In the genomic region with DNA sequence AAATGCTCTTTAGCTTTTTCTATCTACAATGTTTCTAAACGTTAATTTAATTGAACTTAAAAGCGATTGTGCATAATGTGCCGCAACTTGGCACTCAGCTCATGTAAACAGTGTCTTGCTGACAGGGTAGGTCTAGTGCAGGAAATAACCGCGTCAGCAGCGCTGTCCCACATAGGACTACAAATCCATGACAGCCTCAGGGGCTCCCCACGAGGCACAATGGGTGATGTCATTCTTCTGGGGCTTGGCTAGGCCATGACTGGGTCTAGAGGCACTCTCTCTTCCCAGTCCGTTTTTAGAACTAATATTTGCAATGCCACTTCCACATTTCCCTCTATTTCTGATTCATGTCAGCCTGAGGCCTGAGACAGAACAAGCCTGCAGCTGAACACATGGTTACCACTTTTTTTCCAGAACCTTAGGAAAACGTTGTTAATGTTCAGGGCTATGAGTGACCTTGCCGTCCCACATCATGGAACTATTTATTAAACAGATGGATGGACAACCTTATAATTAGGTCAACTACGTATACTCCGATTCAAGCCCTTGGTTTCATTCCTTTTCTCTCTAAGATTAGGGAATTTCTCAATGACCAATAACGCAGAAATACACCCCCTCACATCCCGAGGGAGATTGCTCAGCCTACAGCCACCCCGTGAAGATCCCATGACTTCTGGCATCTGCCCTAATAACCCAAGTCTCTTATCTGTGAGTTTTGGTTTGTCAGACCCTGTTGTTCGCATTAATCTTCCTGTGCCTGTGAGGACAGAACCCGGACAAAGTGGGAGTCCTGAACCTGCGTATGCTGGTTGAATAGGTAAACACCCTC, we compare ENCODE assay signal across 14 cellular contexts. TPM values are rescaled to one million over a fixed set of nuclear protein-coding genes. Genes with fewer than 3 reads are reported as not detected.
DNase-seq lines count a peak whose midpoint lies in the region; ATAC-seq and TF ChIP-seq lines count a peak whose summit lies in the region.
"Had no signal": no experiment of that assay in that cellular context is flagged by ENCODE, and none has a peak within 500 bp of the region (broad histone marks: within the 10 kb centered on the region; RNA-seq: fewer than 3 reads in every experiment).

No MANE protein-coding gene starts in this region.

- no peaks in the 10 kb centered on the region for H3K79me2 ChIP-seq in trophoblast cell (ENCODE audit: control insufficient read depth, insufficient read depth, low read length, poor library complexity)

- no peak overlapping the region for H3K14ac ChIP-seq in trophoblast cell (ENCODE audit: low read length)

- H4K12ac ChIP-seq in trophoblast cell (ENCODE audit: low read depth, low read length): no peak overlapping the region

- H3K36me3 ChIP-seq in trophoblast cell (ENCODE audit: control insufficient read depth in 1 of 2, insufficient read depth in 2 of 2, low read length in 2 of 2) (no peaks in the 10 kb centered on the region), colonic mucosa (no peaks in the 10 kb centered on the region)
- H3K36me3 ChIP-seq: BLaER1 had no signal

- H2BK5ac ChIP-seq in trophoblast cell (ENCODE audit: low read depth, low read length, poor library complexity): peak overlapping the region; percentile 98

- no peak overlapping the region for H2BK12ac ChIP-seq in trophoblast cell (ENCODE audit: low read length)

- H4K91ac ChIP-seq in trophoblast cell (ENCODE audit: low read depth, low read length): no peak overlapping the region

- no peak overlapping the region for H3K18ac ChIP-seq in trophoblast cell (ENCODE audit: low read length)

- no peak for ATAC-seq in HG03571 (IDR thresholded peaks at IDR 0.05; ENCODE audit: unreplicated experiment)
- ATAC-seq: stimulated activated naive CD8-positive, alpha-beta T cell treated with anti-CD3 and anti-CD28 coated beads, Interleukin-15, amount 100 ng/mL, for 72 hours had no signal

- peaks cover 4% of the 10 kb centered on the region for H3K9me3 ChIP-seq in trophoblast cell (ENCODE audit: insufficient read depth, low read depth, low read length)
- H3K9me3 ChIP-seq in colonic mucosa: no peaks in the 10 kb centered on the region
- H3K9me3 ChIP-seq: BLaER1 had no signal

- no peak overlapping the region for H4K8ac ChIP-seq in trophoblast cell (ENCODE audit: low read depth, low read length)

- no peak overlapping the region for H2BK120ac ChIP-seq in trophoblast cell (ENCODE audit: insufficient read depth, low read length, poor library complexity)

- H2AFZ ChIP-seq in trophoblast cell (ENCODE audit: insufficient read depth, low read length, poor library complexity): no peak overlapping the region

- H3K4me1 ChIP-seq in trophoblast cell (ENCODE audit: control insufficient read depth in 1 of 2, insufficient read depth in 2 of 2, low read length in 2 of 2) (peaks cover 2 to 9% of the 10 kb centered on the region in 2 experiments), colonic mucosa (no peaks in the 10 kb centered on the region)

- no peak overlapping the region for H3K4me2 ChIP-seq in trophoblast cell (ENCODE audit: low read length)
- H3K4me2 ChIP-seq: BLaER1 had no signal

- H3K23ac ChIP-seq in trophoblast cell (ENCODE audit: low read length): no peak overlapping the region

- H3K27me3 ChIP-seq in trophoblast cell (ENCODE audit: insufficient read depth, low read length) (no peaks in the 10 kb centered on the region), colonic mucosa (no peaks in the 10 kb centered on the region)

- intact Hi-C loops in colonic mucosa (cut with DNase I): no loop called here

- H3K4me3 ChIP-seq in fibroblast of pulmonary artery (replicated peaks; ENCODE audit: low read depth, low read length): no peak overlapping the region
- no peak overlapping the region for H3K4me3 ChIP-seq in trophoblast cell (ENCODE audit: low read depth, low read length)
- H3K4me3 ChIP-seq in colonic mucosa: no peak overlapping the region
- H3K4me3 ChIP-seq: BLaER1 had no signal

- TF ChIP-seq CTCF in fibroblast of pulmonary artery (IDR thresholded peaks at IDR 0.05; ENCODE audit: low read length, missing control alignments) (no peak), colonic mucosa (IDR thresholded peaks at IDR 0.05) (no peak)

- H3K79me1 ChIP-seq in trophoblast cell (ENCODE audit: low read length): peaks cover 17% of the 10 kb centered on the region

- WGBS in trophoblast cell (ENCODE audit: extremely low coverage, insufficient coverage, insufficient read length): no CpG with 5 or more reads among the region's 18 CpGs

- no peak overlapping the region for H3K9ac ChIP-seq in trophoblast cell (ENCODE audit: low read length)
- no peak overlapping the region for H3K9ac ChIP-seq in colonic mucosa (ENCODE audit: low read depth in 2 of 2, low read length in 2 of 2)
- H3K9ac ChIP-seq: BLaER1 had no signal

- peak overlapping the region; percentile 80 for H3K27ac ChIP-seq in trophoblast cell (ENCODE audit: low read depth, low read length)
- H3K27ac ChIP-seq in colonic mucosa: no peak overlapping the region
- H3K27ac ChIP-seq: BLaER1, VCaP had no signal

- no peak overlapping the region for H3K4ac ChIP-seq in trophoblast cell (ENCODE audit: low read depth, low read length)

- DNase-seq in EL (peak; percentile 17), RKO (ENCODE audit: low spot score) (peak; percentile 12), fibroblast of pulmonary artery (ENCODE audit: low read depth) (peak; percentile 15), trophoblast cell (peak; percentile 74 to 89), HuH-7 (ENCODE audit: low spot score) (no peak), colonic mucosa (no peak), mesenteric fat pad (ENCODE audit: low spot score) (no peak)
- DNase-seq: activated CD8-positive, alpha-beta memory T cell treated with anti-CD3 and anti-CD28 coated beads, Interleukin-2, amount 50 U/mL, for 48 hours; stimulated activated CD4-positive, alpha-beta T cell treated with anti-CD3 and anti-CD28 coated beads, Interleukin-4, amount 100 ng/mL, for 24 hours; stimulated activated naive CD8-positive, alpha-beta T cell treated with anti-CD3 and anti-CD28 coated beads, Interleukin-15, amount 100 ng/mL, for 72 hours had no signal

- H2AK5ac ChIP-seq in trophoblast cell (ENCODE audit: low read length): no peak overlapping the region

RNA-seq across cellular contexts. Expression of gene SNX32, which starts 19.4 kb away (rescaled TPM):
- polyA plus RNA-seq in trophoblast cell (2013): 0.22 and 0.27 TPM in 2 replicates
- total RNA-seq in colonic mucosa (1 to 10 TPM; 1.6 to 1.9 TPM), mesenteric fat pad (not detected)

RNA-seq across cellular contexts. Expression of gene OVOL1, which starts 27.5 kb away (rescaled TPM):
- 74.8 and 82.7 TPM in 2 replicates for polyA plus RNA-seq in trophoblast cell (2013)
- total RNA-seq in colonic mucosa (10 to 100 TPM; 29.0 to 32.9 TPM), mesenteric fat pad (not detected)
- total RNA-seq: posterior vena cava had no signal

RNA-seq across cellular contexts. Expression of gene AP5B1, which starts 33.6 kb away (rescaled TPM):
- polyA plus RNA-seq in trophoblast cell (2013): 13.5 and 14.6 TPM in 2 replicates
- total RNA-seq in colonic mucosa (10 to 100 TPM; 17.6 to 20.1 TPM), mesenteric fat pad (51.8 TPM)

RNA-seq across cellular contexts. Expression of gene CFL1, which starts 43.6 kb away (rescaled TPM):
- polyA plus RNA-seq in trophoblast cell (2013): 1,240 and 1,283 TPM in 2 replicates
- total RNA-seq in colonic mucosa (1,000 to 10,000 TPM; 1,832 to 1,932 TPM), mesenteric fat pad (818 TPM)

RNA-seq across cellular contexts. Expression of gene MUS81, which starts 45.9 kb away (rescaled TPM):
- 47.4 and 48.0 TPM in 2 replicates for polyA plus RNA-seq in trophoblast cell (2013)
- total RNA-seq in colonic mucosa (10 to 100 TPM; 47.2 to 62.5 TPM), mesenteric fat pad (38.0 TPM)

Comparison
In these comparisons a context has a peak if more than half of its experiments do, and no peak if none do; other contexts are left out.
1. DNase-seq: peak in EL (single experiment), RKO (single experiment), fibroblast of pulmonary artery (single experiment) and trophoblast cell (2 of 2); none in HuH-7 (single experiment), colonic mucosa (single experiment) and mesenteric fat pad (single experiment).
2. RNA of gene OVOL1, which starts 27.5 kb away (total RNA-seq): 29.0 to 32.9 TPM in colonic mucosa; not detected in mesenteric fat pad (single experiment); every median in the first group is over 10 times any median in the second.